In the genomic region with DNA sequence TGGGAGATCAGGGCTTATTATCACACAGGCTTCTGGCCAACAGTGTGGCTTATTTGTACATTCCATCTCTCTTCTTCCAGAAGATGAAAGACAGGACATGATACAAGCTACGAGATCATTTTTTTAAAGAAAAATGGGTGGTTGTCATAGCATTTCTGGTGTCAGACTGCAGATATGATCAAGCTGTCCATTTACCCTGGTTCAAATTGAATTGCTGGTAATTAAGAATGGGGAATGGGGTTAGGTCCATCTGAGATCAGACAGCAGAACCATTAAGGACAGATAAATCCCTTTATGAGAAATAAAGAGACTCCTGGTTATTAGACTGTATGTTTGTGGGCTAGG, we compare ENCODE assay signal across 11 cellular contexts.
DNase-seq lines count a peak whose midpoint lies in the region; ATAC-seq and TF ChIP-seq lines count a peak whose summit lies in the region.
"Had no signal": no experiment of that assay in that cellular context is flagged by ENCODE, and none has a peak within 500 bp of the region (broad histone marks: within the 10 kb centered on the region; RNA-seq: fewer than 3 reads in every experiment).

No MANE protein-coding gene starts in this region.

- DNase-seq in heart right ventricle: no peak
- no peak for DNase-seq in left ventricle myocardium superior
- DNase-seq in right cardiac atrium: no peak
- DNase-seq in NCI-H526 treated with DMSO at 0.1 percent for 48 hours (lab: John Stamatoyannopoulos, UW): no peak
- DNase-seq in cerebellar nuclear complex (lab: John Stamatoyannopoulos, UW): no peak
- DNase-seq: NCI-H1436 treated with DMSO at 0.1 percent for 48 hours, NCI-H2107 had no signal

- H3K9ac ChIP-seq in OCI-LY3 (ENCODE audit: low read length): peak overlapping the region; percentile 60; the same call in 1 of the 2 replicates
- peak overlapping the region; percentile 49 to 72 (median 60) for H3K9ac ChIP-seq in skeletal muscle tissue (ENCODE audit: low read depth in 1 of 3, low read length in 3 of 3)
- H3K9ac ChIP-seq: BLaER1 treated with 17β-estradiol and CSF1 and Interleukin-3, amounts not matched to agents 10 nM and 100 nM had no signal

- no peaks in the 10 kb centered on the region for H3K27me3 ChIP-seq in heart right ventricle
- no peaks in the 10 kb centered on the region; the same call in 1 of the 2 replicates for H3K27me3 ChIP-seq in OCI-LY3 (ENCODE audit: low read depth, low read length)
- no peaks in the 10 kb centered on the region for H3K27me3 ChIP-seq in right cardiac atrium (ENCODE audit: control insufficient read depth, insufficient read depth)
- no peaks in the 10 kb centered on the region for H3K27me3 ChIP-seq in skeletal muscle tissue (ENCODE audit: control insufficient read depth in 3 of 3, insufficient read depth in 3 of 3, low read length in 3 of 3)
- H3K27me3 ChIP-seq: BLaER1 treated with 17β-estradiol and CSF1 and Interleukin-3, amounts not matched to agents 10 nM and 100 nM had no signal

- no peaks in the 10 kb centered on the region for H4K20me1 ChIP-seq in OCI-LY3 (ENCODE audit: insufficient read depth, low read length)
- H4K20me1 ChIP-seq: BLaER1 treated with 17β-estradiol and CSF1 and Interleukin-3, amounts not matched to agents 10 nM and 100 nM had no signal

- no peaks in the 10 kb centered on the region for H3K79me2 ChIP-seq in OCI-LY3 (ENCODE audit: low read length)

- no peak for ATAC-seq in heart right ventricle
- no peak for ATAC-seq in left ventricle myocardium superior
- no peak for ATAC-seq in right cardiac atrium

- intact Hi-C loops in heart right ventricle (cut with DNase I): loop anchor here in 4 of 10 donors (1.0 to 10.0 kb wide), 3 partner anchors 59 to 1096 kb away; no protein-coding TSS in a partner anchor
- intact Hi-C loops in left ventricle myocardium superior (cut with micrococcal nuclease): no loop called here
- intact Hi-C loops in right cardiac atrium (cut with DNase I): no loop called here

- peak overlapping the region; percentile 60 for H2AFZ ChIP-seq in OCI-LY3 (ENCODE audit: low read depth, low read length)
- H2AFZ ChIP-seq: GM23338 had no signal

- peak overlapping the region; percentile 82 for H3K4me2 ChIP-seq in OCI-LY3 (ENCODE audit: low read length)
- H3K4me2 ChIP-seq: BLaER1 treated with 17β-estradiol and CSF1 and Interleukin-3, amounts not matched to agents 10 nM and 100 nM; GM23338 had no signal

- TF ChIP-seq CTCF in heart right ventricle (IDR thresholded peaks at IDR 0.05) (no peak), OCI-LY3 (IDR thresholded peaks at IDR 0.05; ENCODE audit: low read depth, low read length) (no peak)

- WGBS in heart right ventricle, 2 donors: 21 to 26% methylated on average over 1 of the region's 1 CpG
- WGBS in right cardiac atrium: 40% methylated on average over 1 of the region's 1 CpG

- H3K4me3 ChIP-seq in heart right ventricle (no peak overlapping the region), OCI-LY3 (ENCODE audit: low read length) (peak overlapping the region; percentile 62), right cardiac atrium (ENCODE audit: low read length) (no peak overlapping the region), skeletal muscle tissue (ENCODE audit: low read length in 3 of 3) (peak overlapping the region in 2 of 3 donors; percentile 41 to 61)
- H3K4me3 ChIP-seq: BLaER1 treated with 17β-estradiol and CSF1 and Interleukin-3, amounts not matched to agents 10 nM and 100 nM; GM23338 had no signal

- H3K4me1 ChIP-seq in heart right ventricle: peaks cover 0 to 21% (median 0%) of the 10 kb centered on the region in 9 donors
- H3K4me1 ChIP-seq in OCI-LY3 (ENCODE audit: low read length): peaks cover 27% of the 10 kb centered on the region
- peaks cover 5% of the 10 kb centered on the region for H3K4me1 ChIP-seq in right cardiac atrium (ENCODE audit: control insufficient read depth, insufficient read depth, low read length)
- peaks cover 14 to 19% (median 16%) of the 10 kb centered on the region in 3 donors for H3K4me1 ChIP-seq in skeletal muscle tissue (ENCODE audit: control insufficient read depth in 3 of 3, insufficient read depth in 3 of 3, low read length in 3 of 3)
- H3K4me1 ChIP-seq: BLaER1 treated with 17β-estradiol and CSF1 and Interleukin-3, amounts not matched to agents 10 nM and 100 nM had no signal

- no peaks in the 10 kb centered on the region for H3K36me3 ChIP-seq in heart right ventricle
- no peaks in the 10 kb centered on the region for H3K36me3 ChIP-seq in OCI-LY3 (replicated peaks; ENCODE audit: low read depth, low read length)
- H3K36me3 ChIP-seq in skeletal muscle tissue (ENCODE audit: control insufficient read depth in 3 of 3, insufficient read depth in 3 of 3, low read length in 3 of 3): no peaks in the 10 kb centered on the region
- H3K36me3 ChIP-seq: BLaER1 treated with 17β-estradiol and CSF1 and Interleukin-3, amounts not matched to agents 10 nM and 100 nM had no signal

- H3K9me3 ChIP-seq in heart right ventricle: no peaks in the 10 kb centered on the region
- no peaks in the 10 kb centered on the region for H3K9me3 ChIP-seq in OCI-LY3 (ENCODE audit: insufficient read depth, low read length)
- H3K9me3 ChIP-seq in right cardiac atrium (ENCODE audit: control insufficient read depth, low read length): no peaks in the 10 kb centered on the region
- H3K9me3 ChIP-seq in skeletal muscle tissue (ENCODE audit: control insufficient read depth in 3 of 3, low read length in 3 of 3): no peaks in the 10 kb centered on the region
- H3K9me3 ChIP-seq: BLaER1 treated with 17β-estradiol and CSF1 and Interleukin-3, amounts not matched to agents 10 nM and 100 nM had no signal

- H3K27ac ChIP-seq in heart right ventricle (peak overlapping the region in 8 of 10 donors; percentile 8 to 71 (median 58)), OCI-LY3 (ENCODE audit: low read length) (no peak overlapping the region), right cardiac atrium (ENCODE audit: low read length) (peak overlapping the region; percentile 68), skeletal muscle tissue (ENCODE audit: low read depth, low read length) (peak overlapping the region; percentile 86)
- H3K27ac ChIP-seq: BLaER1 treated with 17β-estradiol and CSF1 and Interleukin-3, amounts not matched to agents 10 nM and 100 nM had no signal

Comparison
In these comparisons a context has a peak if more than half of its experiments do, and no peak if none do; other contexts are left out.
1. H3K4me3 ChIP-seq: peak in OCI-LY3 (single experiment) and skeletal muscle tissue (2 of 3); none in heart right ventricle (0 of 10) and right cardiac atrium (single experiment).